Comparison of ENCODE assay signal across 31 cellular contexts in genomic region chr2:113014067-113014466, GRCh38. TPM values are rescaled to one million over a fixed set of nuclear protein-coding genes. Genes with fewer than 3 reads are reported as not detected.
"Had no signal": no experiment of that assay in that cellular context is flagged by ENCODE, and none has a peak within 500 bp of the region (broad histone marks: within the 10 kb centered on the region; RNA-seq: fewer than 3 reads in every experiment).

No MANE protein-coding gene starts in this region.

- ATAC-seq: stimulated activated effector memory CD8-positive, alpha-beta T cell treated with anti-CD3 and anti-CD28 coated beads, Interleukin-12 subunit alpha, Interleukin-12 subunit beta, amount 100 ng/mL, for 72 hours; stimulated activated memory B cell treated with anti-CD40 and anti-IgM and Interleukin-4, amounts not matched to agents 10 μg/mL and 1 μg/mL and 100 μg/mL, for 72 hours; stimulated activated naive B cell treated with anti-CD40 and anti-IgM and Interleukin-4, amounts not matched to agents 10 μg/mL and 1 μg/mL and 100 μg/mL, for 72 hours; stimulated activated naive CD8-positive, alpha-beta T cell treated with anti-CD3 and anti-CD28 coated beads, Interleukin-15, amount 100 ng/mL, for 72 hours; stimulated activated naive CD8-positive, alpha-beta T cell treated with anti-CD3 and anti-CD28 coated beads, Interleukin-15, Interleukin-2, amounts not matched to agents 100 U/mL and 50 U/mL, for 24 hours; upper lobe of right lung had no signal

- H3K27me3 ChIP-seq: stomach, testis, thyroid gland, tibial artery, tibial nerve, upper lobe of left lung, uterus, vagina had no signal

- H3K9me3 ChIP-seq: stomach, suprapubic skin, testis, thoracic aorta, thyroid gland, tibial artery, tibial nerve, transverse colon, upper lobe of left lung, upper lobe of right lung, uterus, vagina had no signal

- H3K4me3 ChIP-seq: stomach, suprapubic skin, testis, thoracic aorta, thyroid gland, tibial artery, tibial nerve, transverse colon, upper lobe of left lung, upper lobe of right lung, uterus, vagina had no signal

- H3K4me1 ChIP-seq: stomach, suprapubic skin, testis, thyroid gland, tibial artery, tibial nerve, transverse colon, upper lobe of left lung, upper lobe of right lung, uterus, vagina had no signal

- H3K36me3 ChIP-seq: stomach, suprapubic skin, thoracic aorta, thyroid gland, tibial artery, tibial nerve, transverse colon, upper lobe of left lung, upper lobe of right lung, uterus, vagina had no signal

- DNase-seq: stimulated activated CD4-positive, alpha-beta T cell treated with anti-CD3 and anti-CD28 coated beads, Interleukin-2, amount 100 ng/mL, for 48 hours; stimulated activated CD4-positive, alpha-beta T cell treated with anti-CD3 and anti-CD28 coated beads, Interleukin-4, amount 100 ng/mL, for 1 hour; stimulated activated CD4-positive, alpha-beta T cell treated with anti-CD3 and anti-CD28 coated beads, Interleukin-4, amount 100 ng/mL, for 24 hours; stimulated activated CD4-positive, alpha-beta T cell treated with anti-CD3 and anti-CD28 coated beads, Interleukin-4, amount 100 ng/mL, for 4 hours; stimulated activated CD8-positive, alpha-beta memory T cell treated with anti-CD3 and anti-CD28 coated beads, Interleukin-4, amount 100 ng/mL, for 48 hours; stimulated activated naive B cell treated with anti-CD40 and anti-IgM and Interleukin-4, amounts not matched to agents 10 μg/mL and 1 μg/mL and 100 μg/mL, for 72 hours; stimulated activated naive CD4-positive, alpha-beta T cell; stimulated activated naive CD4-positive, alpha-beta T cell treated with Interleukin-2 at 50 U/mL for 16 hours; stimulated activated naive CD8-positive, alpha-beta T cell treated with anti-CD3 and anti-CD28 coated beads, Interleukin-15, amount 100 ng/mL, for 72 hours; stimulated activated naive CD8-positive, alpha-beta T cell treated with anti-CD3 and anti-CD28 coated beads, Interleukin-15, Interleukin-2, amounts not matched to agents 100 U/mL and 50 U/mL, for 24 hours; stomach; substantia nigra; testis; thyroid gland; tibial artery; transverse colon; trophoblast cell; upper lobe of right lung; uterus had no signal

- FAIRE-seq: urothelium cell line had no signal

- H3K27ac ChIP-seq: stomach, suprapubic skin, testis, thoracic aorta, thyroid gland, tibial artery, tibial nerve, transverse colon, upper lobe of left lung, upper lobe of right lung, uterus, vagina had no signal

RNA-seq across cellular contexts. Expression of gene IL36A, which starts 8.8 kb away (rescaled TPM):
- total RNA-seq: stomach, subcutaneous adipose tissue, suprapubic skin, temporal lobe, testis, thoracic aorta, thyroid gland, tibial nerve, transverse colon, upper lobe of left lung, upper lobe of right lung, ureter, urinary bladder, uterus had no signal
- polyA plus RNA-seq: urinary bladder had no signal

RNA-seq across cellular contexts. Expression of gene IL36G, which starts 36.3 kb away (rescaled TPM):
- total RNA-seq: stomach, subcutaneous adipose tissue, temporal lobe, thoracic aorta, thyroid gland, tibial nerve, upper lobe of left lung, upper lobe of right lung, ureter, urinary bladder, uterus, vagina had no signal
- polyA plus RNA-seq: urinary bladder had no signal

RNA-seq across cellular contexts. Expression of gene IL36B, which starts 38.6 kb away (rescaled TPM):
- total RNA-seq: stomach, subcutaneous adipose tissue, temporal lobe, testis, thoracic aorta, thyroid gland, tibial nerve, transverse colon, upper lobe of left lung, upper lobe of right lung, ureter, urinary bladder, uterus, vagina had no signal
- polyA plus RNA-seq: stomach, urinary bladder had no signal

RNA-seq across cellular contexts. Expression of gene IL36RN, which starts 44.9 kb away (rescaled TPM):
- total RNA-seq: stomach, subcutaneous adipose tissue, temporal lobe, testis, thoracic aorta, thyroid gland, tibial nerve, transverse colon, upper lobe of left lung, upper lobe of right lung, ureter, uterus had no signal
- polyA plus RNA-seq: urinary bladder had no signal

RNA-seq across cellular contexts. Expression of gene IL1F10, which starts 53.7 kb away (rescaled TPM):
- total RNA-seq: stomach, subcutaneous adipose tissue, temporal lobe, thoracic aorta, thyroid gland, tibial nerve, transverse colon, upper lobe of left lung, upper lobe of right lung, ureter, urinary bladder, uterus, vagina had no signal
- polyA plus RNA-seq: stomach, urinary bladder had no signal
